In genomic region chr14:90674716-90675115, GRCh38 we compare ENCODE assay signal across 1 cellular context.
TF ChIP-seq lines count a peak whose summit lies in the region.

No MANE protein-coding gene starts in this region.

TF ChIP-seq in SK-N-SH, 30 proteins besides CTCF, POLR2A, EP300 and RAD21 (continued from another document):
- TF ChIP-seq REST (IDR thresholded peaks at IDR 0.05; ENCODE audit: low read depth, low read length) (no peak), YY1 (IDR thresholded peaks at IDR 0.05; ENCODE audit: low read depth) (no peak), POLR2AphosphoS5 (IDR thresholded peaks at IDR 0.05; ENCODE audit: low read depth, low read length) (no peak), FOXM1 (IDR thresholded peaks at IDR 0.05; ENCODE audit: low read depth) (no peak), GABPA (IDR thresholded peaks at IDR 0.05; ENCODE audit: low read depth) (no peak), USF2 (IDR thresholded peaks at IDR 0.05; ENCODE audit: borderline replicate concordance, low read depth, low read length) (no peak), RFX5 (IDR thresholded peaks at IDR 0.05; ENCODE audit: low read length) (no peak), SMC3 (IDR thresholded peaks at IDR 0.05; ENCODE audit: low read depth, low read length) (no peak), TAF1 (IDR thresholded peaks at IDR 0.05; ENCODE audit: borderline replicate concordance, low read depth, low read length) (no peak), SIN3A (IDR thresholded peaks at IDR 0.05; ENCODE audit: borderline replicate concordance, low read depth, low read length) (no peak), RCOR1 (IDR thresholded peaks at IDR 0.05; ENCODE audit: low read length) (no peak), FOXJ3 (CRISPR knock-in tag; IDR thresholded peaks at IDR 0.05) (no peak), NFIC (IDR thresholded peaks at IDR 0.05; ENCODE audit: borderline replicate concordance) (no peak)
